1 cellular context compared by ENCODE assay signal in the genomic region with DNA sequence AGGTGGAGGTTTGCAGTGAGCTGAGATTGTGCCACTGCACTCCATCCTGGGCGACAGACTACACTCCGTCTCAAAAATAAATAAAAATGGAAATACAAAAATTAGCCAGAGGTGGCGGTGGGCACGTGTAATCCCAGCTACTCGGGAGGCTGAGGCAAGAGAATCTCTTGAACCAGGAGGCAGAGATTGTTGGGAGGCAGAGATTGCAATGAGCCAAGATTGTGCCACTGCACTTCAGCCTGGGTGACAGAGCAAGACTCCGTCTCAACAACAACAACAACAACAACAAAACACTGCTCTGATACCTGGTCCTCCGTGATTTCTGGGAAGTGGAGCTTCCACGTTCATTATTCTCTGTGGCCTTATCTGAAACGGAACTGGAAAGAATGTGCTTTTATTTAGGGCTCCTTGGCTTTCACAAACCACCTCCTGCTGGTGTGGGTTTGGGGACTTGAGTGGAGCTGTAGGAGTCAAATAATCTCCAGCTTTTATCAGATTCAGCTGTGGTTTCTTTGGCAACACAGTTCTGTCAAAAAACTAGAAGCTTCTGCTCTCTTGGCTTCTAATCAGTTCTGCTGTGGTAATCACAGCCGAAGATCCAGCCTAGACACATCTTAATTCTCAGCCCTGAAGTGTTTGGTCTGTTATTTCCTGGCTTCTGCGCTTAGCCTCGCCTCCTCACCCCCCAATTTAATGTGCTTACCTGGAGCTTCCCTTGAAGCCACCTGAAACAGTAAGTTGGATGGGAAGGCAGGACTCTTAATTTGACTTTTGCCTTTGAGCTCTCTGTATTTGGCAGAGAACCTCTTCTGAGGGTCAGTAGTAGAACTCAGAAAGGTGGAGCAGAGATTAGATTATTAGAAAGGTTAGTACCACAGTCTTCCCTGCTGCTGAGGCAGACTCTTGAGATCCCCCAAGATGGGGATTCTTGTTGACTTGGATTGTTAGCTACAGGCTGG.
TF ChIP-seq lines count a peak whose summit lies in the region.

No MANE protein-coding gene starts in this region.

TF ChIP-seq in IMR-90, 13 proteins besides CTCF, POLR2A, EP300 and RAD21 (continued from another document):
- TF ChIP-seq RFX5 (IDR thresholded peaks at IDR 0.05; ENCODE audit: low read depth, low read length) (no peak), MXI1 (IDR thresholded peaks at IDR 0.05; ENCODE audit: borderline replicate concordance, low read depth, low read length) (no peak), NFE2L2 (IDR thresholded peaks at IDR 0.05; ENCODE audit: low read depth, low read length) (no peak)
